In the genomic region with DNA sequence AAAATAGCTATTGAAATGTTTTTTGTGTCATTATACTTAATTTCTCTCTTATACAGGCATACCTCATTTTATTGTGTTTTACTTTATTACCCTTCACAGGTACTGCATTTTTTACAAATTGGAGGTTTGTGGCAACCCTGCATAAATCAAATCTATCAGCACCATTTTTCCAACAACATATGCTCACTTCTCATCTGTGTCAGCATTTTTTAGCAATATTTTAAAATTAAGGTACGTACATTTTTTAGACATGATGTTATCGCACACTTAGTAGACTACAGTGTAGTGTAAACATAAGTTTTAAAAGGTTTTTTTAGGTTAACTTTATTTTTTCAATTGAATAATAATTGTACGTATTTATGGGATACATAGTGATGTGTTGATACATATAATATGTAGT, we compare ENCODE assay signal across 21 cellular contexts.
"Had no signal": no experiment of that assay in that cellular context is flagged by ENCODE, and none has a peak within 500 bp of the region (broad histone marks: within the 10 kb centered on the region; RNA-seq: fewer than 3 reads in every experiment).

No MANE protein-coding gene starts in this region.

- H3K79me2 ChIP-seq: hepatocyte had no signal

- H3K4me1 ChIP-seq: esophagus muscularis mucosa, foreskin keratinocyte, gastroesophageal sphincter, heart left ventricle, left lung, lower lobe of right lung had no signal

- H2AFZ ChIP-seq: hepatocyte had no signal

- H3K36me3 ChIP-seq: esophagus muscularis mucosa, gastroesophageal sphincter, heart left ventricle, left lung, lower lobe of right lung had no signal

- H3K27me3 ChIP-seq: dorsolateral prefrontal cortex, esophagus muscularis mucosa, foreskin keratinocyte, gastroesophageal sphincter, heart left ventricle, hepatocyte, left lung had no signal

- H3K4me3 ChIP-seq: coronary artery, dorsolateral prefrontal cortex, esophagus muscularis mucosa, gastroesophageal sphincter, heart left ventricle, hepatocyte, left lung, lower lobe of right lung, mucosa of descending colon had no signal

- DNase-seq: dermis blood vessel endothelial cell; dorsolateral prefrontal cortex; effector CD4-positive, alpha-beta T cell; effector memory CD4-positive, alpha-beta T cell; foreskin keratinocyte; heart left ventricle; hypothalamus; left cardiac atrium; left lung; left ventricle myocardium superior; lower lobe of right lung; mesenchymal stem cell; mucosa of descending colon; naive B cell had no signal

- H3K27ac ChIP-seq: coronary artery, dorsolateral prefrontal cortex, esophagus muscularis mucosa, foreskin keratinocyte, gastroesophageal sphincter, heart left ventricle, hepatocyte, left lung, lower lobe of right lung had no signal

- H3K4me2 ChIP-seq: hepatocyte had no signal

- FAIRE-seq: colon, islet of Langerhans, keratinocyte had no signal

- ATAC-seq: foreskin keratinocyte, gastroesophageal sphincter, heart left ventricle, left cardiac atrium, left lung, left ventricle myocardium superior, lower lobe of right lung, mucosa of descending colon had no signal
